34 cellular contexts compared by ENCODE assay signal in genomic region chr15:39177561-39177960, GRCh38.
A peak's percentile ranks its signal among the peaks of the same experiment; 100 is the strongest.
DNase-seq lines count a peak whose midpoint lies in the region; ATAC-seq, FAIRE-seq and TF ChIP-seq lines count a peak whose summit lies in the region.
"Had no signal": no experiment of that assay in that cellular context is flagged by ENCODE, and none has a peak within 500 bp of the region (broad histone marks: within the 10 kb centered on the region; RNA-seq: fewer than 3 reads in every experiment).

No MANE protein-coding gene starts in this region.

- 82% methylated on average over 4 of the region's 4 CpGs for WGBS in SK-N-SH (ENCODE audit: low lambda C conversion rate)

- CTCF ChIA-PET in SK-N-SH (lab: Yijun Ruan, JAX), result interaction anchor here (1.0 to 2.3 kb wide), 2 partner anchors 404 to 579 kb away, joined by 4 to 10 read pairs; partner anchors contain the start of gene THBS1
- CTCF ChIA-PET in activated CD4-positive, alpha-beta memory T cell treated with anti-CD3 and anti-CD28 coated beads, Interleukin-2, amount 10 ng/mL, durations not matched to agents 7 days and 5 days (lab: Charles Lee), result no interaction called here

- no peaks in the 10 kb centered on the region for H3K9me2 ChIP-seq in SK-N-SH

- H4K20me1 ChIP-seq in astrocyte (ENCODE audit: insufficient read depth, low read length) (no peaks in the 10 kb centered on the region), SK-N-SH (ENCODE audit: insufficient read depth) (no peaks in the 10 kb centered on the region)

- peaks cover 41% of the 10 kb centered on the region for H3K4me1 Mint-ChIP-seq in astrocyte (ENCODE audit: low read depth, unreplicated experiment)
- H3K4me1 Mint-ChIP-seq in endothelial cell (ENCODE audit: unreplicated experiment), result peaks cover 14% of the 10 kb centered on the region
- H3K4me1 Mint-ChIP-seq in activated CD4-positive, alpha-beta memory T cell treated with anti-CD3 and anti-CD28 coated beads, Interleukin-2, amount 10 ng/mL, durations not matched to agents 7 days and 5 days, result no peaks in the 10 kb centered on the region
- H3K4me1 Mint-ChIP-seq: activated naive CD8-positive, alpha-beta T cell treated with anti-CD3 and anti-CD28 coated beads, Interleukin-2, amount 50 U/mL, for 24 hours; central memory CD8-positive, alpha-beta T cell; immature natural killer cell had no signal

- no peak overlapping the region for H3K27ac Mint-ChIP-seq in astrocyte (ENCODE audit: unreplicated experiment)
- no peak overlapping the region for H3K27ac Mint-ChIP-seq in endothelial cell (ENCODE audit: unreplicated experiment)
- H3K27ac Mint-ChIP-seq in activated CD4-positive, alpha-beta memory T cell treated with anti-CD3 and anti-CD28 coated beads, Interleukin-2, amount 10 ng/mL, durations not matched to agents 7 days and 5 days, result no peak overlapping the region
- H3K27ac Mint-ChIP-seq: activated naive CD8-positive, alpha-beta T cell treated with anti-CD3 and anti-CD28 coated beads, Interleukin-2, amount 50 U/mL, for 24 hours; CD8-positive, alpha-beta T cell; dendritic cell treated with granulocyte-macrophage colony-stimulating factor and Interleukin-4, amounts not matched to agents 40 ng/mL and 50 ng/mL, for 4 days; GM23338; immature natural killer cell; stimulated activated naive CD8-positive, alpha-beta T cell treated with anti-CD3 and anti-CD28 coated beads, Interleukin-15, amount 100 ng/mL, for 72 hours had no signal

- peaks cover 25% of the 10 kb centered on the region for H3F3A ChIP-seq in SK-N-SH (replicated peaks; ENCODE audit: insufficient read depth)

- TF ChIP-seq EP300 in SK-N-SH (IDR thresholded peaks at IDR 0.05; ENCODE audit: borderline replicate concordance in 1 of 2, low read depth in 1 of 2, low read length in 1 of 2), result no peak

- no peaks in the 10 kb centered on the region for H3K36me3 Mint-ChIP-seq in astrocyte (ENCODE audit: low read depth, unreplicated experiment)
- H3K36me3 Mint-ChIP-seq in endothelial cell (ENCODE audit: low read depth, unreplicated experiment), result no peaks in the 10 kb centered on the region
- no peaks in the 10 kb centered on the region for H3K36me3 Mint-ChIP-seq in activated CD4-positive, alpha-beta memory T cell treated with anti-CD3 and anti-CD28 coated beads, Interleukin-2, amount 10 ng/mL, durations not matched to agents 7 days and 5 days (ENCODE audit: low read depth)
- H3K36me3 Mint-ChIP-seq: CD8-positive, alpha-beta T cell; immature natural killer cell had no signal

- H3K4me2 ChIP-seq in astrocyte (ENCODE audit: low read length) (no peak overlapping the region), skeletal muscle satellite cell (ENCODE audit: low read length) (no peak overlapping the region), SK-N-SH (no peak overlapping the region)
- H3K4me2 ChIP-seq: GM23338, PC-9, smooth muscle cell had no signal

- peak; percentile 97 for DNase-seq in M059J (ENCODE audit: low read depth)
- DNase-seq in astrocyte (ENCODE audit: low read depth), result no peak
- peak; percentile 99 to 100 for DNase-seq in foreskin keratinocyte
- DNase-seq in endothelial cell (ENCODE audit: low spot score), result no peak
- DNase-seq in SK-N-SH, result no peak
- no peak for DNase-seq in activated CD4-positive, alpha-beta memory T cell treated with anti-CD3 and anti-CD28 coated beads, Interleukin-2, amount 10 ng/mL, durations not matched to agents 7 days and 5 days
- DNase-seq: activated CD4-positive, alpha-beta T cell treated with anti-CD3 and anti-CD28 coated beads for 4 hours; activated gamma-delta T cell treated with Interleukin-2 at 50 U/mL for 16 hours; activated naive CD8-positive, alpha-beta T cell treated with anti-CD3 and anti-CD28 coated beads, Interleukin-2, amount 50 U/mL, for 24 hours; activated T-cell treated with anti-CD3 and anti-CD28 coated beads, Interleukin-2, amount 50 U/mL, for 4 hours; BE2C; CD8-positive, alpha-beta T cell; immature natural killer cell; left lung; mesenchymal stem cell; NCI-H1092 treated with DMSO at 0.1 percent for 48 hours; NCI-H187; NCI-H2171 treated with DMSO at 0.1 percent for 48 hours; NCI-H524; NK-92 treated with Interleukin-12 subunit alpha and Interleukin-12 subunit beta, amount 100 ng/mL, for 24 hours; PC-9; SIG-M5; stimulated activated CD4-positive, alpha-beta T cell treated with anti-CD3 and anti-CD28 coated beads, Interleukin-1b, Interleukin-23, amount 100 ng/mL, for 48 hours; stimulated activated naive CD8-positive, alpha-beta T cell treated with anti-CD3 and anti-CD28 coated beads, Interleukin-15, amount 100 ng/mL, for 72 hours; uterus; WERI-Rb-1 had no signal

- TF ChIP-seq CTCF in astrocyte (IDR thresholded peaks at IDR 0.05; ENCODE audit: insufficient read depth, low read depth, low read length), result no peak
- no peak for TF ChIP-seq CTCF in foreskin keratinocyte (conservative IDR thresholded peaks at IDR 0.05)
- TF ChIP-seq CTCF in endothelial cell (IDR thresholded peaks at IDR 0.05; ENCODE audit: unreplicated experiment), result no peak
- TF ChIP-seq CTCF in SK-N-SH (IDR thresholded peaks at IDR 0.05), result no peak

- H3K4me3 Mint-ChIP-seq in astrocyte (ENCODE audit: unreplicated experiment) (no peak overlapping the region), endothelial cell (ENCODE audit: unreplicated experiment) (no peak overlapping the region)
- H3K4me3 Mint-ChIP-seq in activated CD4-positive, alpha-beta memory T cell treated with anti-CD3 and anti-CD28 coated beads, Interleukin-2, amount 10 ng/mL, durations not matched to agents 7 days and 5 days, result no peak overlapping the region
- H3K4me3 Mint-ChIP-seq: activated naive CD8-positive, alpha-beta T cell treated with anti-CD3 and anti-CD28 coated beads, Interleukin-2, amount 50 U/mL, for 24 hours; activated T-cell treated with anti-CD3 and anti-CD28 coated beads, Interleukin-2, amount 50 U/mL, for 4 hours; CD8-positive, alpha-beta T cell; central memory CD8-positive, alpha-beta T cell; dendritic cell treated with granulocyte-macrophage colony-stimulating factor and Interleukin-4, amounts not matched to agents 40 ng/mL and 50 ng/mL, for 4 days; GM23338; immature natural killer cell; neural crest cell; stimulated activated naive CD8-positive, alpha-beta T cell treated with anti-CD3 and anti-CD28 coated beads, Interleukin-15, amount 100 ng/mL, for 72 hours had no signal

- no peaks in the 10 kb centered on the region for H3K79me2 ChIP-seq in astrocyte (ENCODE audit: insufficient read depth, low read length)
- H3K79me2 ChIP-seq in SK-N-SH (ENCODE audit: insufficient read depth), result no peaks in the 10 kb centered on the region
- H3K79me2 ChIP-seq: parathyroid adenoma had no signal

- no peaks in the 10 kb centered on the region for H3K36me3 ChIP-seq in astrocyte (ENCODE audit: insufficient read depth, low read length)
- no peaks in the 10 kb centered on the region for H3K36me3 ChIP-seq in skeletal muscle satellite cell (ENCODE audit: insufficient read depth, low read length)
- no peaks in the 10 kb centered on the region for H3K36me3 ChIP-seq in SK-N-SH (replicated peaks in 1 of 2; ENCODE audit: control insufficient read depth in 1 of 2, insufficient read depth in 2 of 2, low read length in 1 of 2)
- H3K36me3 ChIP-seq: BE2C, left lung, thoracic aorta, uterus, WERI-Rb-1 had no signal

- peak; percentile 89 for ATAC-seq in foreskin keratinocyte
- ATAC-seq: activated naive CD8-positive, alpha-beta T cell treated with anti-CD3 and anti-CD28 coated beads, Interleukin-2, amount 50 U/mL, for 24 hours; activated T-cell treated with anti-CD3 and anti-CD28 coated beads, Interleukin-2, amount 50 U/mL, for 4 hours; CD8-positive, alpha-beta T cell; GM23338; left lung; stimulated activated naive CD8-positive, alpha-beta T cell treated with anti-CD3 and anti-CD28 coated beads, Interleukin-15, amount 100 ng/mL, for 72 hours had no signal

- H3K27me3 Mint-ChIP-seq in astrocyte (ENCODE audit: low read depth, unreplicated experiment) (no peaks in the 10 kb centered on the region), endothelial cell (ENCODE audit: unreplicated experiment) (no peaks in the 10 kb centered on the region)
- H3K27me3 Mint-ChIP-seq in activated CD4-positive, alpha-beta memory T cell treated with anti-CD3 and anti-CD28 coated beads, Interleukin-2, amount 10 ng/mL, durations not matched to agents 7 days and 5 days, result peaks cover 38% of the 10 kb centered on the region

- H3K9ac ChIP-seq in astrocyte (ENCODE audit: low read length) (no peak overlapping the region), skeletal muscle satellite cell (ENCODE audit: low read depth, low read length) (peak overlapping the region; percentile 10), SK-N-SH (no peak overlapping the region)
- H3K9ac ChIP-seq: parathyroid adenoma had no signal

- no peak overlapping the region for H3K4me3 ChIP-seq in astrocyte (ENCODE audit: insufficient read depth, low read depth, low read length)
- no peak overlapping the region for H3K4me3 ChIP-seq in skeletal muscle satellite cell (ENCODE audit: low read length)
- no peak overlapping the region for H3K4me3 ChIP-seq in SK-N-SH (ENCODE audit: low read depth in 2 of 2, low read length in 1 of 2)
- H3K4me3 ChIP-seq: GM23338, left lung, PC-9, smooth muscle cell, thoracic aorta, uterus had no signal

- H3K4me1 ChIP-seq in astrocyte (ENCODE audit: insufficient read depth, low read length) (peaks cover 20% of the 10 kb centered on the region), foreskin keratinocyte (peaks cover 47% of the 10 kb centered on the region), skeletal muscle satellite cell (ENCODE audit: control insufficient read depth, insufficient read depth, low read length) (peaks cover 55% of the 10 kb centered on the region), SK-N-SH (ENCODE audit: control insufficient read depth in 1 of 2, insufficient read depth in 2 of 2, low read depth in 1 of 2, low read length in 1 of 2) (peaks cover 8 to 20% of the 10 kb centered on the region in 2 experiments)
- H3K4me1 ChIP-seq: BE2C, parathyroid adenoma had no signal

- H2AFZ ChIP-seq in astrocyte (ENCODE audit: low read depth, low read length) (no peak overlapping the region), SK-N-SH (ENCODE audit: low read depth) (no peak overlapping the region)
- H2AFZ ChIP-seq: GM23338, parathyroid adenoma, PC-9 had no signal

- no peaks in the 10 kb centered on the region for H3K9me3 Mint-ChIP-seq in astrocyte (ENCODE audit: unreplicated experiment)
- H3K9me3 Mint-ChIP-seq in endothelial cell (ENCODE audit: unreplicated experiment), result no peaks in the 10 kb centered on the region
- no peaks in the 10 kb centered on the region for H3K9me3 Mint-ChIP-seq in activated CD4-positive, alpha-beta memory T cell treated with anti-CD3 and anti-CD28 coated beads, Interleukin-2, amount 10 ng/mL, durations not matched to agents 7 days and 5 days
- H3K9me3 Mint-ChIP-seq: activated naive CD8-positive, alpha-beta T cell treated with anti-CD3 and anti-CD28 coated beads, Interleukin-2, amount 50 U/mL, for 24 hours; activated T-cell treated with anti-CD3 and anti-CD28 coated beads, Interleukin-2, amount 50 U/mL, for 4 hours; CD8-positive, alpha-beta T cell; central memory CD8-positive, alpha-beta T cell; dendritic cell treated with granulocyte-macrophage colony-stimulating factor and Interleukin-4, amounts not matched to agents 40 ng/mL and 50 ng/mL, for 4 days; GM23338; immature natural killer cell; stimulated activated naive CD8-positive, alpha-beta T cell treated with anti-CD3 and anti-CD28 coated beads, Interleukin-15, amount 100 ng/mL, for 72 hours had no signal

- FAIRE-seq in astrocyte (lab: Jason Lieb, UNC), result peak; percentile 41

- H3K9me3 ChIP-seq in astrocyte (ENCODE audit: insufficient read depth, low read depth, low read length) (no peaks in the 10 kb centered on the region), skeletal muscle satellite cell (replicated peaks; ENCODE audit: low read length) (no peaks in the 10 kb centered on the region), SK-N-SH (no peaks in the 10 kb centered on the region)
- H3K9me3 ChIP-seq: BE2C, left lung, thoracic aorta, uterus had no signal

- H3K27me3 ChIP-seq in astrocyte (ENCODE audit: insufficient read depth, low read length) (no peaks in the 10 kb centered on the region), foreskin keratinocyte (no peaks in the 10 kb centered on the region), skeletal muscle satellite cell (ENCODE audit: control insufficient read depth, insufficient read depth, low read length) (no peaks in the 10 kb centered on the region), SK-N-SH (ENCODE audit: insufficient read depth) (no peaks in the 10 kb centered on the region)
- H3K27me3 ChIP-seq: left lung, uterus had no signal

- no peak for TF ChIP-seq RAD21 in SK-N-SH (IDR thresholded peaks at IDR 0.05; ENCODE audit: low read length)

- POLR2A ChIA-PET in SK-N-SH (lab: Yijun Ruan, JAX), result no interaction called here
- POLR2A ChIA-PET in activated CD4-positive, alpha-beta memory T cell treated with anti-CD3 and anti-CD28 coated beads, Interleukin-2, amount 10 ng/mL, durations not matched to agents 7 days and 5 days (lab: Charles Lee), result no interaction called here

- H3K27ac ChIP-seq in astrocyte (ENCODE audit: low read depth, low read length) (no peak overlapping the region), foreskin keratinocyte (peak overlapping the region; percentile 88), SK-N-SH (ENCODE audit: low read depth in 2 of 2, low read length in 1 of 2) (no peak overlapping the region)
- H3K27ac ChIP-seq: left lung, parathyroid adenoma, PC-9, thoracic aorta, uterus, WERI-Rb-1 had no signal

Comparison
In these comparisons a context has a peak if more than half of its experiments do, and no peak if none do; other contexts are left out.
1. DNase-seq: peak in M059J (single experiment) and foreskin keratinocyte (2 of 2); none in astrocyte (single experiment), endothelial cell (single experiment), SK-N-SH (single experiment) and activated CD4-positive, alpha-beta memory T cell treated with anti-CD3 and anti-CD28 coated beads, Interleukin-2, amount 10 ng/mL, durations not matched to agents 7 days and 5 days (single experiment).